20 cellular contexts compared by ENCODE assay signal in the genomic region with DNA sequence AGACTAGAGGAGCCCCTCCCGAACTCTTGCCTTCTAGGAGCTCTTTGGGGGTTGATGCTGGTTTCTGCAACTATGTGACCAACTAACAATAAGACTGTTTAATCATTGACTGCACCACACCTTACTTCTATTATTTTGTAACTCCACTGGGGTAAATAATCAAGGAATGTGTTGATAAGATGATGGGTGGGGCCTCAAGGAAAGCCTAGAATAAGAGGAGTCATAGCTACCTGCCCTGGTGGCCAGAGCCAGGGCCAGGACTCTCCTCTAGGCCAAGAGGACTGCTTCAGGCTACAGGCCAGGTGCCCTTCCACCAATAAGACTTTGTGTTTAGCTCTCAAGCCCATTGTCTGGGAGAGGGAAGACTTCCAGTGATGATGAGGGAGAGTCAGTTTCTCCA.
"Had no signal": no experiment of that assay in that cellular context is flagged by ENCODE, and none has a peak within 500 bp of the region (broad histone marks: within the 10 kb centered on the region; RNA-seq: fewer than 3 reads in every experiment).

No MANE protein-coding gene starts in this region.

- H3K36me3 ChIP-seq: left ventricle myocardium inferior, transverse colon, vagina had no signal

- H3K4me1 ChIP-seq: left ventricle myocardium inferior, vagina had no signal

- ATAC-seq: activated T-cell treated with anti-CD3 and anti-CD28 coated beads, Interleukin-2, amount 50 U/mL, for 4 hours; sciatic nerve; stimulated activated memory B cell treated with anti-CD40 and anti-IgM and Interleukin-4, amounts not matched to agents 10 μg/mL and 1 μg/mL and 100 μg/mL, for 72 hours had no signal

- H3K36me3 Mint-ChIP-seq: activated naive CD8-positive, alpha-beta T cell treated with anti-CD3 and anti-CD28 coated beads for 36 hours had no signal

- H3K4me3 Mint-ChIP-seq: activated B cell treated with CpG ODN at 0.5 μM for 24 hours; activated naive CD8-positive, alpha-beta T cell treated with anti-CD3 and anti-CD28 coated beads for 36 hours; activated T-cell treated with anti-CD3 and anti-CD28 coated beads, Interleukin-2, amount 50 U/mL, for 4 hours; stimulated activated memory B cell treated with anti-CD40 and anti-IgM and Interleukin-4, amounts not matched to agents 10 μg/mL and 1 μg/mL and 100 μg/mL, for 72 hours; T-helper 1 cell treated with Interleukin-12 subunit alpha and Interleukin-12 subunit beta and Interleukin-4 antibody, amounts not matched to agents 30 μg/mL and 1 μg/mL, for 36 hours had no signal

- DNase-seq: activated B cell treated with CpG ODN at 0.5 μM for 24 hours; activated CD4-positive, alpha-beta T cell treated with anti-CD3 and anti-CD28 coated beads for 4 hours; activated CD4-positive, alpha-beta T cell treated with anti-CD3 and anti-CD28 coated beads, Interleukin-2, amount 50 U/mL, for 48 hours; activated CD8-positive, alpha-beta memory T cell treated with anti-CD3 and anti-CD28 coated beads, Interleukin-2, amount 50 U/mL, for 48 hours; activated naive CD4-positive, alpha-beta T cell treated with Interleukin-2 at 50 U/mL for 16 hours; activated naive CD8-positive, alpha-beta T cell treated with anti-CD3 and anti-CD28 coated beads for 36 hours; activated T-cell treated with anti-CD3 and anti-CD28 coated beads, Interleukin-2, amount 50 U/mL, for 4 hours; amniotic stem cell; cerebellar nuclear complex; cortex of kidney; left ventricle myocardium inferior; nucleus accumbens; stimulated activated CD4-positive, alpha-beta T cell treated with anti-CD3 and anti-CD28 coated beads, Interleukin-15, amount 100 ng/mL, for 24 hours; T1000; transverse colon had no signal

- H3K9me3 ChIP-seq: left ventricle myocardium inferior, transverse colon, vagina had no signal

- H3K27ac ChIP-seq: left ventricle myocardium inferior, transverse colon, vagina had no signal

- H3K27me3 ChIP-seq: transverse colon, vagina had no signal

- H3K27ac Mint-ChIP-seq: activated B cell treated with CpG ODN at 0.5 μM for 24 hours; activated naive CD8-positive, alpha-beta T cell treated with anti-CD3 and anti-CD28 coated beads for 36 hours; stimulated activated memory B cell treated with anti-CD40 and anti-IgM and Interleukin-4, amounts not matched to agents 10 μg/mL and 1 μg/mL and 100 μg/mL, for 72 hours; T-helper 1 cell treated with Interleukin-12 subunit alpha and Interleukin-12 subunit beta and Interleukin-4 antibody, amounts not matched to agents 30 μg/mL and 1 μg/mL, for 36 hours had no signal

- H3K4me3 ChIP-seq: left ventricle myocardium inferior, smooth muscle cell, transverse colon, vagina had no signal

- H3K4me2 ChIP-seq: smooth muscle cell had no signal

- H3K4me1 Mint-ChIP-seq: activated naive CD8-positive, alpha-beta T cell treated with anti-CD3 and anti-CD28 coated beads for 36 hours had no signal

- H3K27me3 Mint-ChIP-seq: activated B cell treated with CpG ODN at 0.5 μM for 24 hours; activated naive CD8-positive, alpha-beta T cell treated with anti-CD3 and anti-CD28 coated beads for 36 hours had no signal
